Comparison of ENCODE assay signal across 8 cellular contexts in the genomic region with DNA sequence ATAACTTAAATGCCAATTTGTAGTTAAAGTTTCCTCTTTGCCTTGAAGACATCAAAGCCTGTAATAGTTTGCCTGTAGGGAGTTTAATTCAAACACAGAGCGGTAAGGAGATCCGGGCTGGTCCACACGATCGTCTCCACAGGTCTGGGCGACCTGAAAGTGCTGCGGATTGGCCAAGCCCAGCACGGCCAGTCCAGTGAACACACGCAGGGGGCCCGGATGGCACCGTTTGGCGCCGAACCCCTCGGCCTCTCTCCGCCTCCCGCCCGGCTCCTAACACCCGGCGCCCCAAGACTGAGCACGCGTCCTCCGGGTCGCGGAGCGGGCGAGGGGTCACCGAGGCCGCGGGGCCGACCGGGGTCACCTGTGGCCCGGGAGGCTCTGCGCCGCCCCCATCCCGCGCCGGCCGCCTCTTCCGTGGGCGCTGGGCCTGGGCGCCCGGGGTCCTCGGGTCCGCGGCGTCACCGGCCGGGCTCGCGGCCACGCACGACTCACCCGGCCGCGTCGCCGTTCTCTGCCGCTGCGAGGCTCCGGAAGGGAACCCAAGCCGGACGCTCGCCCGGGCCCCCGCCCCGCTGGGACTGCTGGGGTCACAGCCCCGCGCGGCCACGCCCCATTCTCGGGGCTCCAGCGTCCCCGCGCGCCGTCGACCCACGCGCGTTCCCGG. TPM values are rescaled to one million over a fixed set of nuclear protein-coding genes. Genes with fewer than 3 reads are reported as not detected.
DNase-seq lines count a peak whose midpoint lies in the region; ATAC-seq, FAIRE-seq and TF ChIP-seq lines count a peak whose summit lies in the region.

No MANE protein-coding gene starts in this region.

- peak overlapping the region; percentile 72 for H3K9ac ChIP-seq in HUES64 (ENCODE audit: low read depth, low read length)
- peak overlapping the region; percentile 65 to 89 for H3K9ac ChIP-seq in kidney (ENCODE audit: low read length in 2 of 2)

- H3K4me1 ChIP-seq in HUES64 (ENCODE audit: insufficient read depth, low read length), result peaks cover 11% of the 10 kb centered on the region; the same call in 1 of the 2 replicates
- H3K4me1 ChIP-seq in kidney (ENCODE audit: control insufficient read depth in 1 of 2, insufficient read depth in 1 of 2, low read depth in 1 of 2, low read length in 2 of 2), result peaks cover 0 to 4% of the 10 kb centered on the region in 2 donors
- peaks cover 2% of the 10 kb centered on the region in 2 donors for H3K4me1 ChIP-seq in small intestine (ENCODE audit: control insufficient read depth in 2 of 2, insufficient read depth in 1 of 2, low read depth in 1 of 2, low read length in 1 of 2)

- H3K36me3 ChIP-seq in HUES64 (ENCODE audit: insufficient read depth, low read length), result no peaks in the 10 kb centered on the region
- no peaks in the 10 kb centered on the region for H3K36me3 ChIP-seq in kidney (ENCODE audit: control insufficient read depth in 1 of 2, insufficient read depth in 2 of 2, low read length in 2 of 2)
- H3K36me3 ChIP-seq in small intestine (ENCODE audit: control insufficient read depth in 2 of 2, insufficient read depth in 2 of 2, low read length in 2 of 2), result no peaks in the 10 kb centered on the region

- no peak for FAIRE-seq in kidney (lab: Jason Lieb, UNC)
- FAIRE-seq in small intestine (lab: Jason Lieb, UNC), result no peak

- TF ChIP-seq CTCF in CD14-positive monocyte (IDR thresholded peaks at IDR 0.05) (no peak), activated B cell treated with CpG ODN at 0.5 μM for 24 hours (IDR thresholded peaks at IDR 0.05) (no peak), kidney (IDR thresholded peaks at IDR 0.05; ENCODE audit: borderline replicate concordance, extremely low read depth, insufficient read depth) (no peak)

- H3K4me3 Mint-ChIP-seq in CD14-positive monocyte (peak overlapping the region; percentile 90 to 96), activated B cell treated with CpG ODN at 0.5 μM for 24 hours (peak overlapping the region; percentile 88)

- H3K9me3 Mint-ChIP-seq in CD14-positive monocyte (no peaks in the 10 kb centered on the region), activated B cell treated with CpG ODN at 0.5 μM for 24 hours (no peaks in the 10 kb centered on the region)

- H3K27ac ChIP-seq in HUES64 (ENCODE audit: low read depth, low read length), result no peak overlapping the region
- peak overlapping the region; percentile 95 to 96 for H3K27ac ChIP-seq in kidney (ENCODE audit: low read depth in 2 of 2, low read length in 2 of 2)
- peak overlapping the region; percentile 92 to 98 for H3K27ac ChIP-seq in small intestine (ENCODE audit: low read depth in 1 of 2, low read length in 1 of 2)

- H3K4me3 ChIP-seq in HUES64 (ENCODE audit: low read length) (peak overlapping the region; percentile 45), kidney (ENCODE audit: low read length in 2 of 2) (peak overlapping the region; percentile 71 to 74), small intestine (ENCODE audit: low read depth in 1 of 2, low read length in 2 of 2) (peak overlapping the region; percentile 81 to 92)

- H3K4me1 Mint-ChIP-seq in CD14-positive monocyte, result peaks cover 37% of the 10 kb centered on the region
- peaks cover 40% of the 10 kb centered on the region for H3K4me1 Mint-ChIP-seq in activated B cell treated with CpG ODN at 0.5 μM for 24 hours

- CTCF ChIA-PET in activated B cell treated with CpG ODN at 0.5 μM for 24 hours (lab: Charles Lee), result no interaction called here

- DNase-seq in CD14-positive monocyte (ENCODE audit: low spot score), result peak; percentile 69
- DNase-seq in activated B cell treated with CpG ODN at 0.5 μM for 24 hours, result no peak
- DNase-seq in cerebellar cortex (ENCODE audit: low spot score), result peak; percentile 70
- peak; percentile 95 for DNase-seq in kidney
- no peak for DNase-seq in small intestine
- DNase-seq in NCI-H1436 (lab: John Stamatoyannopoulos, UW), result no peak

- under 1% methylated on average over 80 of the region's 80 CpGs for WGBS in HUES64
- WGBS in small intestine, 3 donors, result 1% methylated on average over 48 to 80 of the region's 80 CpGs

- H3K27me3 ChIP-seq in HUES64 (ENCODE audit: insufficient read depth, low read length), result peaks cover 12% of the 10 kb centered on the region; the same call in 1 of the 2 replicates
- no peaks in the 10 kb centered on the region for H3K27me3 ChIP-seq in small intestine (ENCODE audit: control insufficient read depth in 2 of 2, insufficient read depth in 2 of 2, low read length in 2 of 2)

- H3K27ac Mint-ChIP-seq in CD14-positive monocyte (peak overlapping the region; percentile 90 to 96 (median 93)), activated B cell treated with CpG ODN at 0.5 μM for 24 hours (peak overlapping the region; percentile 82)

- intact Hi-C loops in CD14-positive monocyte (cut with micrococcal nuclease) (no loop called here), activated B cell treated with CpG ODN at 0.5 μM for 24 hours (cut with micrococcal nuclease) (loop anchor here (1.0 to 2.0 kb wide), 5 partner anchors 13 to 38 kb away; no protein-coding TSS in a partner anchor), kidney (cut with DNase I) (no loop called here)

- ATAC-seq in activated B cell treated with CpG ODN at 0.5 μM for 24 hours (ENCODE audit: low read depth) (peak; percentile 75), GM18873 (IDR thresholded peaks at IDR 0.05; ENCODE audit: low FRiP score, unreplicated experiment) (no peak)

- H3K36me3 Mint-ChIP-seq in CD14-positive monocyte (peaks cover 10 to 14% of the 10 kb centered on the region in 2 donors), activated B cell treated with CpG ODN at 0.5 μM for 24 hours (ENCODE audit: low read depth) (peaks cover 2% of the 10 kb centered on the region)

- POLR2A ChIA-PET in activated B cell treated with CpG ODN at 0.5 μM for 24 hours (lab: Charles Lee), result interaction anchor here (0.6 to 1.6 kb wide), 8 partner anchors 10 to 129 kb away, joined by 3 to 23 read pairs (median 4); a partner anchor contains a TSS

- H3K9me3 ChIP-seq in HUES64 (ENCODE audit: insufficient read depth, low read depth, low read length), result no peaks in the 10 kb centered on the region
- no peaks in the 10 kb centered on the region for H3K9me3 ChIP-seq in kidney (ENCODE audit: control insufficient read depth in 1 of 2, low read length in 2 of 2)
- H3K9me3 ChIP-seq in small intestine (ENCODE audit: control insufficient read depth, low read depth), result no peaks in the 10 kb centered on the region

- H3K27me3 Mint-ChIP-seq in CD14-positive monocyte (ENCODE audit: low read depth in 3 of 3), result peaks cover 0 to 1% (median 0%) of the 10 kb centered on the region in 3 donors
- H3K27me3 Mint-ChIP-seq in activated B cell treated with CpG ODN at 0.5 μM for 24 hours, result no peaks in the 10 kb centered on the region

RNA-seq across cellular contexts. Expression of a gene that starts 0.5 kb away (rescaled TPM):
- polyA plus RNA-seq in CD14-positive monocyte, result 100 to 1,000 TPM; 200 to 208 TPM
- polyA plus RNA-seq in HUES64 (2013, experiment 1 of 2), result 15.9 TPM
- 21.7 TPM for polyA plus RNA-seq in HUES64 (2013, experiment 2 of 2)
- total RNA-seq in activated B cell treated with CpG ODN at 0.5 μM for 24 hours, result 51.7 and 56.1 TPM in 2 replicates
- total RNA-seq in kidney, result 136 TPM
- 212 TPM for polyA plus RNA-seq in kidney (ENCODE audit: insufficient read depth, low read depth, low replicate concordance)
- polyA plus RNA-seq in small intestine, result 100 to 1,000 TPM; 306 to 539 (median 531) TPM

RNA-seq across cellular contexts. Expression of a gene that starts 28.8 kb away (rescaled TPM):
- polyA plus RNA-seq in CD14-positive monocyte, result 100 to 1,000 TPM; 146 to 281 TPM
- 125 TPM for polyA plus RNA-seq in HUES64 (2013, experiment 1 of 2)
- 138 TPM for polyA plus RNA-seq in HUES64 (2013, experiment 2 of 2)
- 11.9 and 12.3 TPM in 2 replicates for total RNA-seq in activated B cell treated with CpG ODN at 0.5 μM for 24 hours
- 37.0 TPM for total RNA-seq in kidney
- 291 TPM for polyA plus RNA-seq in kidney (ENCODE audit: insufficient read depth, low read depth, low replicate concordance)
- polyA plus RNA-seq in small intestine, result 10 to 100 TPM; 35.6 to 84.5 (median 82.1) TPM

Comparison
In these comparisons a context has a peak if more than half of its experiments do, and no peak if none do; other contexts are left out.
1. DNase-seq: peak in CD14-positive monocyte (single experiment), cerebellar cortex (single experiment) and kidney (single experiment); none in activated B cell treated with CpG ODN at 0.5 μM for 24 hours (single experiment), small intestine (single experiment) and NCI-H1436 (single experiment).
2. Peak in every context shown above with its lines, with median percentiles within 50 percentile points of each other: H3K4me3 ChIP-seq.